Comparison of ENCODE assay signal across 1 cellular context in genomic region chr9:114082017-114082735, GRCh38.
A peak's percentile ranks its signal among the peaks of the same experiment; 100 is the strongest.
TF ChIP-seq lines count a peak whose summit lies in the region.

No MANE protein-coding gene starts in this region.

TF ChIP-seq in HepG2, 621 proteins besides CTCF, POLR2A, EP300 and RAD21 (continued from another document and continues in another):
- TF ChIP-seq AKNA (CRISPR knock-in tag; IDR thresholded peaks at IDR 0.05; ENCODE audit: borderline replicate concordance): no peak; the same call in 1 of the 2 replicates
- peak; percentile 51; the same call in 1 of the 2 replicates for TF ChIP-seq NR2C2 (CRISPR knock-in tag; IDR thresholded peaks at IDR 0.05; ENCODE audit: borderline replicate concordance)
- no peak for TF ChIP-seq EEA1 (CRISPR knock-in tag; IDR thresholded peaks at IDR 0.05; ENCODE audit: borderline replicate concordance)
- no peak for TF ChIP-seq MTF1 (CRISPR knock-in tag; IDR thresholded peaks at IDR 0.05)
- TF ChIP-seq HNF4G (IDR thresholded peaks at IDR 0.05; ENCODE audit: borderline replicate concordance, low read depth, low read length): peak; percentile 55; the same call in 1 of the 2 replicates
- peak; percentile 59 for TF ChIP-seq HNF4G (CRISPR knock-in tag; IDR thresholded peaks at IDR 0.05; ENCODE audit: borderline replicate concordance, low read depth)
- TF ChIP-seq ZNF292 (CRISPR knock-in tag; IDR thresholded peaks at IDR 0.05; ENCODE audit: borderline replicate concordance, low read depth): no peak
- peak; percentile 59; the same call in 1 of the 2 replicates for TF ChIP-seq ZNF609 (CRISPR knock-in tag; IDR thresholded peaks at IDR 0.05; ENCODE audit: borderline replicate concordance)
- TF ChIP-seq ERF (CRISPR knock-in tag; IDR thresholded peaks at IDR 0.05): peak; percentile 92
- TF ChIP-seq ATF2 (CRISPR knock-in tag; IDR thresholded peaks at IDR 0.05): peak; percentile 25; the same call in 1 of the 2 replicates
- TF ChIP-seq ZFYVE20 (CRISPR knock-in tag; IDR thresholded peaks at IDR 0.05; ENCODE audit: borderline replicate concordance, low read depth): no peak; the same call in 1 of the 2 replicates
- no peak for TF ChIP-seq MAFF (IDR thresholded peaks at IDR 0.05; ENCODE audit: low read depth, low read length)
- TF ChIP-seq POGK (CRISPR knock-in tag; conservative IDR thresholded peaks at IDR 0.05): no peak
- 0 out of 2 replicates have a peak, but pooled peaks have one; percentile 70 for TF ChIP-seq BRF2 (CRISPR knock-in tag; IDR thresholded peaks at IDR 0.05)
- TF ChIP-seq ZNF225 (CRISPR knock-in tag; IDR thresholded peaks at IDR 0.05): peak; percentile 24; the same call in 1 of the 2 replicates
- TF ChIP-seq ZNF747 (CRISPR knock-in tag; IDR thresholded peaks at IDR 0.05; ENCODE audit: borderline replicate concordance): no peak
- TF ChIP-seq SRSF4 (IDR thresholded peaks at IDR 0.05; ENCODE audit: low read depth, low read length, poor library complexity, severe bottlenecking): no peak
- TF ChIP-seq DRAP1 (CRISPR knock-in tag; IDR thresholded peaks at IDR 0.05): peak; percentile 92
- no peak for TF ChIP-seq GMEB2 (CRISPR knock-in tag; IDR thresholded peaks at IDR 0.05; ENCODE audit: low read depth)
- no peak for TF ChIP-seq ZHX2 (IDR thresholded peaks at IDR 0.05; ENCODE audit: low read depth)
- no peak for TF ChIP-seq ZHX2 (CRISPR knock-in tag; IDR thresholded peaks at IDR 0.05; ENCODE audit: borderline replicate concordance)
- TF ChIP-seq FLYWCH1 (CRISPR knock-in tag; IDR thresholded peaks at IDR 0.05): 0 out of 2 replicates have a peak, but pooled peaks have one; percentile 64
- peak; percentile 82; the same call in 1 of the 2 replicates for TF ChIP-seq ZNF614 (CRISPR knock-in tag; IDR thresholded peaks at IDR 0.05; ENCODE audit: borderline replicate concordance)
- peak; percentile 92 for TF ChIP-seq ZNF547 (CRISPR knock-in tag; IDR thresholded peaks at IDR 0.05)
- TF ChIP-seq ZNF30 (CRISPR knock-in tag; IDR thresholded peaks at IDR 0.05): no peak
- TF ChIP-seq PBX3 (CRISPR knock-in tag; IDR thresholded peaks at IDR 0.05; ENCODE audit: borderline replicate concordance): no peak
- TF ChIP-seq JUNB (CRISPR knock-in tag; IDR thresholded peaks at IDR 0.05; ENCODE audit: borderline replicate concordance): no peak
- no peak for TF ChIP-seq SNAPC5 (CRISPR knock-in tag; IDR thresholded peaks at IDR 0.05; ENCODE audit: borderline replicate concordance)
- TF ChIP-seq ZFP36L2 (CRISPR knock-in tag; IDR thresholded peaks at IDR 0.05): 0 out of 2 replicates have a peak, but pooled peaks have one; percentile 33
- peak; percentile 88 for TF ChIP-seq MXD4 (CRISPR knock-in tag; IDR thresholded peaks at IDR 0.05)
